Comparison of ENCODE assay signal across 17 cellular contexts in the genomic region with DNA sequence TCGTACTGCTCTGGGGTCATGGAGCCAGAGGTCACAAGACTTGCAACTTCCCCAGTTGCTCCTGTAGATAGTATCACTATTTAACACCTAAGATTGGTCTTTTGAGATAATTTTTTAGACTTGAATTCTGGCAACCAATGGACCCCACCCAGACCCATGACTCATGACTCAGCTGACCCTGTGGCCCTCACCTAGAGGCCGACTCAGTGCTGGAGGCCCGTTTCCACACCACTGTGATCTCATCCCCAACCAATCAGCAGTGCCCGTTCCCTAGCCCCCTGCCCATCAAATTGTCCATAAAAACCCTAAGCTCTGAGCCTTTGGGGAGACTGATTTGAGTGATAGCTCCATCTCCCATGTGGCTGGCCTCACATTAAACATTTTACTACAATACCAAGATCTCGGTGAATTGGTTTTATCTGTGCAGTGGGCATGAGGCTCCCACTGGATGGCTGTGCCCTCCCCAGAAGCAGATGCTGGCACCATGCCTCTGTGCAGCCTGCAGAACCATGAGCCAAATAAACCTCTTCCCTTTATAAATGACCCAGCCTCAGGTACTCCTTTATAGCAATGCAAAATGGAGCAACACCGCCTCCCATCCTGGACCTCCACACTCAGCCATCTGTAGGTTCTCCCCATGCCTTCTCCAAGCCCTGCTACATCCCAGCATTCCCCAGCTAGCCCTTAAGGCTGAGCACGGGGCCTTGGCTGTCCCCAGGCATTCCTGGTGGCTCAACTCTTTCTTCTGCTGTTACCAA.
"Had no signal": no experiment of that assay in that cellular context is flagged by ENCODE, and none has a peak within 500 bp of the region (broad histone marks: within the 10 kb centered on the region; RNA-seq: fewer than 3 reads in every experiment).

No MANE protein-coding gene starts in this region.

- DNase-seq: erythroblast; foreskin keratinocyte; kidney; left colon; mesendoderm; naive B cell; nephron progenitor cell; small intestine; stimulated activated CD4-positive, alpha-beta T cell treated with anti-CD3 and anti-CD28 coated beads, Interleukin-2, amount 100 ng/mL, for 48 hours; tibial artery; upper lobe of left lung had no signal

- H3K9me3 Mint-ChIP-seq: dendritic cell treated with granulocyte-macrophage colony-stimulating factor and Interleukin-4, amounts not matched to agents 40 ng/mL and 50 ng/mL, for 4 days; naive B cell; stimulated activated naive CD8-positive, alpha-beta T cell treated with anti-CD3 and anti-CD28 coated beads, Interleukin-15, Interleukin-2, amounts not matched to agents 100 ng/mL and 50 ng/mL, for 24 hours had no signal

- H3K4me1 ChIP-seq: foreskin keratinocyte, parathyroid adenoma had no signal

- H3K36me3 ChIP-seq: vagina had no signal

- H3K27me3 Mint-ChIP-seq: dendritic cell treated with granulocyte-macrophage colony-stimulating factor and Interleukin-4, amounts not matched to agents 40 ng/mL and 50 ng/mL, for 4 days; naive B cell; stimulated activated naive CD8-positive, alpha-beta T cell treated with anti-CD3 and anti-CD28 coated beads, Interleukin-15, Interleukin-2, amounts not matched to agents 100 ng/mL and 50 ng/mL, for 24 hours had no signal

- H3K27me3 ChIP-seq: hepatocyte, tibial artery, upper lobe of left lung, vagina had no signal

- H3K27ac Mint-ChIP-seq: dendritic cell treated with granulocyte-macrophage colony-stimulating factor and Interleukin-4, amounts not matched to agents 40 ng/mL and 50 ng/mL, for 4 days; nephron progenitor cell; stimulated activated naive CD8-positive, alpha-beta T cell treated with anti-CD3 and anti-CD28 coated beads, Interleukin-15, Interleukin-2, amounts not matched to agents 100 ng/mL and 50 ng/mL, for 24 hours had no signal

- H3K4me3 ChIP-seq: hepatocyte, psoas muscle, tibial artery, upper lobe of left lung, vagina had no signal

- ATAC-seq: foreskin keratinocyte, left colon, psoas muscle had no signal

- H3K27ac ChIP-seq: foreskin keratinocyte, hepatocyte, parathyroid adenoma, psoas muscle, tibial artery, upper lobe of left lung, vagina had no signal

- H3K4me3 Mint-ChIP-seq: dendritic cell treated with granulocyte-macrophage colony-stimulating factor and Interleukin-4, amounts not matched to agents 40 ng/mL and 50 ng/mL, for 4 days; naive B cell; nephron progenitor cell; stimulated activated naive CD8-positive, alpha-beta T cell treated with anti-CD3 and anti-CD28 coated beads, Interleukin-15, Interleukin-2, amounts not matched to agents 100 ng/mL and 50 ng/mL, for 24 hours had no signal

- H3K9me3 ChIP-seq: psoas muscle, tibial artery, upper lobe of left lung, vagina had no signal
